9 cellular contexts compared by ENCODE assay signal in the genomic region with DNA sequence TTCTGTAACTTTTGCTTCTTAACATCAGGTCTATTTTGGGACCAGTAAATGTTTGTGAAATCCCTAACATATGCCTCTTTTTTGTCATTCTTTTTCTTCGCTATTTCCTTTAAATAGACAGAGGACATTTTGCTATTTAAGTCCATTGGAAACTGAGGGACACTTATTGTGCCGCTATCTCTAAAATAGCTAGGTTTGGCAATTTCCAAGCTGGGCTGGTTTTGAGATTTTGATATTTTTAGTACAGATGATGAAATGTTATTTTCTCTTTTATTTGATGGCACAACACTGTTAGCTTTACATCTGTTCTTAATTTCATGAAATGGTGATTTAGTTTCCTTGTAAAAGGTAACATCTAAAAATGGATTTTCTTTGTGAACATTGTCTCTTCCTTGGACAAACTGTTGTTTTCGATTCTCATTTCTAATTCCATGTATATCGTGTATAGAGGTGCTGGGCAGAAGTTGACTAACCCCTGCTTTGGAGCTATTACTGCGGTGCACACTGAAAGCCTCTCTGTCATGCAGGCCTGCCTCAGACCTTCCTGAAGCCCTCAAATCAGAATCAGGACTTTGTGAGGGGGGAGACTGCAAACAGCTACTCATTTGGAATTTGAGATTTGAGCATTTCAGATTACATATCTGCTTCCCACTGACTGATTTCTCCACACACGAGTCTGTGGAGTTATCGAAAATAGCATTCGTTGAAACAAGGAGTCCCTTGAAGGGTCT. TPM values are rescaled to one million over a fixed set of nuclear protein-coding genes. Genes with fewer than 3 reads are reported as not detected.
DNase-seq lines count a peak whose midpoint lies in the region; ATAC-seq and TF ChIP-seq lines count a peak whose summit lies in the region.
"Had no signal": no experiment of that assay in that cellular context is flagged by ENCODE, and none has a peak within 500 bp of the region (broad histone marks: within the 10 kb centered on the region; RNA-seq: fewer than 3 reads in every experiment).

No MANE protein-coding gene starts in this region.

- ATAC-seq in HG03571 (IDR thresholded peaks at IDR 0.05; ENCODE audit: unreplicated experiment) (peak; percentile 2), GM18873 (IDR thresholded peaks at IDR 0.05; ENCODE audit: low FRiP score, unreplicated experiment) (no peak)

- peak overlapping the region; percentile 63 for H3K4me3 ChIP-seq in epithelial cell of proximal tubule (ENCODE audit: low read depth, low read length)

- no peaks in the 10 kb centered on the region for H3K36me3 Mint-ChIP-seq in progenitor cell of endocrine pancreas (ENCODE audit: insufficient read depth)

- H3K27me3 Mint-ChIP-seq in progenitor cell of endocrine pancreas = peaks cover 19% of the 10 kb centered on the region

- peak overlapping the region; percentile 80 for H3K4me3 Mint-ChIP-seq in progenitor cell of endocrine pancreas (ENCODE audit: low read depth)

- DNase-seq in NCI-H2227 (lab: John Stamatoyannopoulos, UW; ENCODE audit: unreplicated experiment) (peak; percentile 45), NCI-H2227 treated with DMSO at 0.1 percent for 48 hours (lab: John Stamatoyannopoulos, UW) (no peak), epithelial cell of proximal tubule (ENCODE audit: low read depth) (no peak), progenitor cell of endocrine pancreas (ENCODE audit: low spot score, unreplicated experiment) (no peak), NOMO-1 (lab: John Stamatoyannopoulos, UW; ENCODE audit: unreplicated experiment in 2 of 2) (no peak)
- no peak for DNase-seq in stimulated activated naive CD4-positive, alpha-beta T cell (lab: John Stamatoyannopoulos, UW)

- no peaks in the 10 kb centered on the region for H3K9me3 Mint-ChIP-seq in progenitor cell of endocrine pancreas (ENCODE audit: low read depth)

- peaks cover 2% of the 10 kb centered on the region for H3K4me1 Mint-ChIP-seq in progenitor cell of endocrine pancreas (ENCODE audit: low read depth)

- no peak for TF ChIP-seq CTCF in epithelial cell of proximal tubule (conservative IDR thresholded peaks at IDR 0.05; ENCODE audit: low read depth, low read length)
- TF ChIP-seq CTCF in progenitor cell of endocrine pancreas (IDR thresholded peaks at IDR 0.05; ENCODE audit: unreplicated experiment) = no peak

- H3K27ac Mint-ChIP-seq in progenitor cell of endocrine pancreas = peak overlapping the region; percentile 74

RNA-seq across cellular contexts. Expression of gene RAD51AP2, which starts 0.6 kb away (rescaled TPM):
- total RNA-seq in epithelial cell of proximal tubule = not detected in 2 replicates
- 0.07 and 0.13 TPM in 2 replicates for total RNA-seq in progenitor cell of endocrine pancreas
- total RNA-seq: subcutaneous adipose tissue had no signal

RNA-seq across cellular contexts. Expression of gene VSNL1, which starts 22.9 kb away (rescaled TPM):
- not detected in 2 replicates for total RNA-seq in epithelial cell of proximal tubule
- 1.1 TPM in 2 replicates for total RNA-seq in progenitor cell of endocrine pancreas
- total RNA-seq: subcutaneous adipose tissue had no signal
